Comparison of ENCODE assay signal across 35 cellular contexts in the genomic region with DNA sequence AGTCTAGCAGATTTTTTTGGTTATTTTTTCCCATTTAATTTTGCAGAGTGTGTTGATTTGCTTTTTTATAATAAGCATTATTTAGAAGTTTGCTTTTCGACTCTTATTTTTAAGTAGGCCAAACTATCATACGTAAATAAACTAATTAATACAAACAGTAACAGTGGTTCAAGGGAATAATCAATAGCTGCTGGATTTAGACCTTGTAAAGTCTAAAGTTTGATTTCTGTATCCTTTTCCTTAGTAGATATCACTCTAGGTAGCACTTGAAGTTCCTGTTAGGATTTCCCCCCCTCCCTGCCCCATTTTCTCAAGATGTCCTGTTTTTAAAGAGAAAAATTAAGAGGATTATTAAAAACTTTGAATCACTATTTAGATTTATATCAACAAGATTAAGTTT.
"Had no signal": no experiment of that assay in that cellular context is flagged by ENCODE, and none has a peak within 500 bp of the region (broad histone marks: within the 10 kb centered on the region; RNA-seq: fewer than 3 reads in every experiment).

No MANE protein-coding gene starts in this region.

- ATAC-seq: activated naive CD4-positive, alpha-beta T cell treated with anti-CD3 and anti-CD28 coated beads, Interleukin-2, amount 50 U/mL, for 72 hours; activated naive CD8-positive, alpha-beta T cell treated with anti-CD3 and anti-CD28 coated beads, Interleukin-2, amount 50 U/mL, for 24 hours; activated T-cell treated with anti-CD3 and anti-CD28 coated beads, Interleukin-2, amount 50 U/mL, for 4 hours; activated T-cell treated with anti-CD3 and anti-CD28 coated beads, Interleukin-2, amount 50 U/mL, for 72 hours; activated T-helper 17 cell treated with anti-CD3 and anti-CD28 coated beads, Interleukin-2, amount 50 U/mL, for 72 hours; body of pancreas had no signal

- H3K27ac ChIP-seq: adrenal gland, ascending aorta, body of pancreas, brain microvascular endothelial cell, breast epithelium, cardiac muscle cell had no signal

- H3K4me3 ChIP-seq: adrenal gland, ascending aorta, body of pancreas, breast epithelium, cardiac muscle cell had no signal

- H3K4me1 ChIP-seq: adrenal gland, ascending aorta, breast epithelium had no signal

- H3K9me3 ChIP-seq: adrenal gland, ascending aorta, body of pancreas had no signal

- FAIRE-seq: astrocyte, bronchial epithelial cell had no signal

- H3K36me3 ChIP-seq: adrenal gland, ascending aorta, brain microvascular endothelial cell, breast epithelium, cardiac muscle cell had no signal

- DNase-seq: activated effector memory CD4-positive, alpha-beta T cell treated with anti-CD3 and anti-CD28 coated beads, Interleukin-2, amount 50 U/mL, for 16 hours; activated effector memory CD4-positive, alpha-beta T cell treated with Interleukin-2 at 50 U/mL for 16 hours; activated gamma-delta T cell; activated gamma-delta T cell treated with Interleukin-2 at 50 U/mL for 16 hours; activated naive CD4-positive, alpha-beta T cell; activated naive CD4-positive, alpha-beta T cell treated with anti-CD3 and anti-CD28 coated beads for 36 hours; activated naive CD4-positive, alpha-beta T cell treated with anti-CD3 and anti-CD28 coated beads, Interleukin-2, amount 10 ng/mL, durations not matched to agents 7 days and 5 days; activated naive CD4-positive, alpha-beta T cell treated with anti-CD3 and anti-CD28 coated beads, Interleukin-2, amount 50 U/mL, for 16 hours; activated naive CD4-positive, alpha-beta T cell treated with Interleukin-2 at 50 U/mL for 16 hours; activated naive CD8-positive, alpha-beta T cell treated with anti-CD3 and anti-CD28 coated beads for 36 hours; activated naive CD8-positive, alpha-beta T cell treated with anti-CD3 and anti-CD28 coated beads, Interleukin-2, amount 10 ng/mL, durations not matched to agents 7 days and 5 days; activated naive CD8-positive, alpha-beta T cell treated with anti-CD3 and anti-CD28 coated beads, Interleukin-2, amount 50 U/mL, for 24 hours; activated T-cell treated with anti-CD3 and anti-CD28 coated beads for 4 hours; activated T-cell treated with anti-CD3 and anti-CD28 coated beads, Interleukin-2, amount 50 U/mL, for 1 hour; activated T-cell treated with anti-CD3 and anti-CD28 coated beads, Interleukin-2, amount 50 U/mL, for 24 hours; activated T-cell treated with anti-CD3 and anti-CD28 coated beads, Interleukin-2, amount 50 U/mL, for 4 hours; activated T-cell treated with anti-CD3 and anti-CD28 coated beads, Interleukin-2, amount 50 U/mL, for 48 hours; activated T-cell treated with anti-CD3 and anti-CD28 coated beads, Interleukin-2, amount 50 U/mL, for 72 hours; adrenal gland; amniotic stem cell; amygdala; anterior cingulate cortex; aorta; body of pancreas; brain microvascular endothelial cell; caudate nucleus; central memory CD4-positive, alpha-beta T cell; cerebellar nuclear complex had no signal

- H3K27me3 ChIP-seq: adrenal gland, ascending aorta, body of pancreas, brain microvascular endothelial cell, breast epithelium, cardiac muscle cell had no signal
